ENCODE assay signal across 34 cellular contexts in genomic region chr4:6458528-6458927, GRCh38. TPM values are rescaled to one million over a fixed set of nuclear protein-coding genes. Genes with fewer than 3 reads are reported as not detected.
"Had no signal": no experiment of that assay in that cellular context is flagged by ENCODE, and none has a peak within 500 bp of the region (broad histone marks: within the 10 kb centered on the region; RNA-seq: fewer than 3 reads in every experiment).

No MANE protein-coding gene starts in this region.

- H3K4me3 ChIP-seq: adrenal gland, body of pancreas, cardiac muscle cell, colonic mucosa had no signal

- ATAC-seq: activated CD4-positive, CD25-positive, alpha-beta regulatory T cell treated with anti-CD3 and anti-CD28 coated beads, Interleukin-2, amount 50 U/mL, for 24 hours; activated CD8-positive, alpha-beta memory T cell treated with anti-CD3 and anti-CD28 coated beads, Interleukin-2, amount 10 ng/mL, durations not matched to agents 7 days and 5 days; activated CD8-positive, alpha-beta T cell treated with anti-CD3 and anti-CD28 coated beads, Interleukin-2, amount 10 ng/mL, durations not matched to agents 7 days and 5 days; activated naive CD4-positive, alpha-beta T cell treated with anti-CD3 and anti-CD28 coated beads, Interleukin-2, amount 50 U/mL, for 72 hours; activated naive CD8-positive, alpha-beta T cell treated with anti-CD3 and anti-CD28 coated beads, Interleukin-2, amount 50 U/mL, for 24 hours; activated T-cell treated with anti-CD3 and anti-CD28 coated beads, Interleukin-2, amount 50 U/mL, for 72 hours; body of pancreas; T-cell; T-helper 17 cell had no signal

- H3K9me3 ChIP-seq: adrenal gland, body of pancreas, colonic mucosa had no signal

- H3K27ac ChIP-seq: adrenal gland, body of pancreas, cardiac muscle cell, colonic mucosa, epithelial cell of prostate, WERI-Rb-1 had no signal

- FAIRE-seq: endometrium, endothelial cell of umbilical vein, frontal cortex had no signal

- H3K27me3 ChIP-seq: body of pancreas, colonic mucosa had no signal

- H3K36me3 ChIP-seq: adrenal gland, cardiac muscle cell, colonic mucosa, WERI-Rb-1 had no signal

- H3K4me1 ChIP-seq: adrenal gland, body of pancreas, colonic mucosa had no signal

- DNase-seq: activated B cell treated with CpG ODN at 0.5 μM for 24 hours; activated CD4-positive, alpha-beta memory T cell treated with anti-CD3 and anti-CD28 coated beads for 36 hours; activated CD4-positive, alpha-beta T cell treated with anti-CD3 and anti-CD28 coated beads, Interleukin-2, amount 10 ng/mL, durations not matched to agents 24 days and 14 days; activated CD8-positive, alpha-beta memory T cell treated with anti-CD3 and anti-CD28 coated beads, Interleukin-2, amount 10 ng/mL, durations not matched to agents 7 days and 5 days; activated CD8-positive, alpha-beta memory T cell treated with anti-CD3 and anti-CD28 coated beads, Interleukin-2, amount 50 U/mL, for 4 hours; activated CD8-positive, alpha-beta T cell treated with anti-CD3 and anti-CD28 coated beads, Interleukin-2, amount 10 ng/mL, durations not matched to agents 7 days and 5 days; activated gamma-delta T cell; activated naive CD4-positive, alpha-beta T cell; activated naive CD4-positive, alpha-beta T cell treated with anti-CD3 and anti-CD28 coated beads, Interleukin-2, amount 10 ng/mL, durations not matched to agents 7 days and 5 days; activated naive CD8-positive, alpha-beta T cell treated with anti-CD3 and anti-CD28 coated beads, Interleukin-2, amount 50 U/mL, for 24 hours; activated T-cell treated with anti-CD3 and anti-CD28 coated beads, Interleukin-2, amount 50 U/mL, for 24 hours; activated T-cell treated with anti-CD3 and anti-CD28 coated beads, Interleukin-2, amount 50 U/mL, for 72 hours; adrenal gland; amygdala; aorta; body of pancreas; central memory CD4-positive, alpha-beta T cell; cerebellar nuclear complex; colonic mucosa; effector CD8-positive, alpha-beta T cell; foreskin fibroblast; SW 1271; T-cell; T-helper 17 cell; T1000; WERI-Rb-1 had no signal

RNA-seq across cellular contexts. Expression of gene PPP2R2C, which starts 13.9 kb away (rescaled TPM):
- total RNA-seq: activated B cell treated with CpG ODN at 0.5 μM for 24 hours; activated CD4-positive, alpha-beta memory T cell treated with anti-CD3 and anti-CD28 coated beads for 36 hours; activated CD4-positive, alpha-beta T cell treated with anti-CD3 and anti-CD28 coated beads, Interleukin-2, amount 10 ng/mL, durations not matched to agents 24 days and 14 days; activated CD8-positive, alpha-beta memory T cell treated with anti-CD3 and anti-CD28 coated beads for 36 hours; activated CD8-positive, alpha-beta memory T cell treated with anti-CD3 and anti-CD28 coated beads, Interleukin-2, amount 10 ng/mL, durations not matched to agents 7 days and 5 days; activated CD8-positive, alpha-beta T cell treated with anti-CD3 and anti-CD28 coated beads, Interleukin-2, amount 10 ng/mL, durations not matched to agents 7 days and 5 days; activated naive CD4-positive, alpha-beta T cell treated with anti-CD3 and anti-CD28 coated beads, Interleukin-2, amount 50 U/mL, for 72 hours; activated T-cell treated with anti-CD3 and anti-CD28 coated beads, Interleukin-2, amount 50 U/mL, for 72 hours; cardiac muscle cell; T-helper 17 cell had no signal
- polyA plus RNA-seq: cardiac muscle cell had no signal
